Comparison of ENCODE assay signal across 17 cellular contexts in genomic region chr11:26651916-26652315, GRCh38.
"Had no signal": no experiment of that assay in that cellular context is flagged by ENCODE, and none has a peak within 500 bp of the region (broad histone marks: within the 10 kb centered on the region; RNA-seq: fewer than 3 reads in every experiment).

No MANE protein-coding gene starts in this region.

- DNase-seq: activated CD4-positive, CD25-positive, alpha-beta regulatory T cell; activated effector memory CD4-positive, alpha-beta T cell treated with Interleukin-2 at 50 U/mL for 16 hours; activated T-cell treated with anti-CD3 and anti-CD28 coated beads, Interleukin-2, amount 50 U/mL, for 1 hour; body of pancreas; erythroblast; kidney; left ventricle myocardium superior; mesendoderm; nephron progenitor cell; spleen; stimulated activated CD4-positive, alpha-beta T cell treated with anti-CD3 and anti-CD28 coated beads, Interleukin-1b, Interleukin-23, amount 100 ng/mL, for 48 hours; transverse colon had no signal

- H2AFZ ChIP-seq: hepatocyte had no signal

- H3K4me1 ChIP-seq: prostate gland, spleen, transverse colon had no signal

- H3K9me3 ChIP-seq: body of pancreas, prostate gland, spleen, transverse colon had no signal

- H3K27me3 ChIP-seq: spleen, transverse colon had no signal

- H3K4me2 ChIP-seq: hepatocyte had no signal

- ATAC-seq: body of pancreas; left ventricle myocardium superior; sciatic nerve; stimulated activated memory B cell treated with anti-CD40 and anti-IgM and Interleukin-4, amounts not matched to agents 10 μg/mL and 1 μg/mL and 100 μg/mL, for 72 hours had no signal

- FAIRE-seq: kidney, TTC549 had no signal

- H3K36me3 ChIP-seq: prostate gland, spleen, transverse colon had no signal

- H3K27ac ChIP-seq: body of pancreas, hepatocyte, prostate gland, spleen, transverse colon had no signal

- H3K79me2 ChIP-seq: hepatocyte had no signal

- H3K4me3 ChIP-seq: body of pancreas, hepatocyte, prostate gland, spleen, transverse colon had no signal
